Comparison of ENCODE assay signal across 9 cellular contexts in the genomic region with DNA sequence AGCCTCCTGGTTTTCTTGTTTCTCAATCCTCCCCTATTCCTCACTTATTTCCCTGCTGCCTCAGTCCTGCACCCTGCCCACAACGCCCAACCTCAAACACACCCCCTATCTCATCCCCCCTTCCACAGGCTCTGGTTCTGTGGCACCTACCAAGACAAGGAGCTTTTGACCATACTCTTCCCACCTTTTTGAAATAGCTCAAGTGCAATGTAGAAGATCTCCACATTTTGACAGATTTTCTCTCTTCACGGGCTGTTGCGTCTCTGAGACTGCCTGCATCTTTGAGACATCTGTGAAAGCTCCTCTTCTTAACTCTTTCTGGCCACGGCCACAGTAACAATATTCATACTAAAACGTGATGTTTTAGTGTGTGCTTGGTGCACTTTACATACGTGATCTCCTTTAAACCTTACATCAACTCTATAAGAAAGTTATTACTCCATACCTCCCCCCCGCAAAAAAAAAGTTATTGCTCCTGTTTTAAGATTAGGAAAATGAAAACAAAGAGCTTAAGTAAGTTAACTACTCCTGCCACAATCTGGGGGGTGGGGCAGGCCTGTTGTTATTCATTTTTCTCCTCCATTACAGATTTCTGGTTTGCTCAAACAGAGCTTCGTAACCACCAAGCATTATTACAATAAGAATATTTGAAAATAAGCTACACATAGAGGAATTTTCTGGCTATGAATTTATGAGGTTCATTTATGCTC. TPM values are rescaled to one million over a fixed set of nuclear protein-coding genes. Genes with fewer than 3 reads are reported as not detected.
DNase-seq lines count a peak whose midpoint lies in the region; ATAC-seq and TF ChIP-seq lines count a peak whose summit lies in the region.
"Had no signal": no experiment of that assay in that cellular context is flagged by ENCODE, and none has a peak within 500 bp of the region (broad histone marks: within the 10 kb centered on the region; RNA-seq: fewer than 3 reads in every experiment).

No MANE protein-coding gene starts in this region.

- peaks cover 14% of the 10 kb centered on the region for H3K27me3 Mint-ChIP-seq in endothelial cell (ENCODE audit: unreplicated experiment)

- peak overlapping the region; percentile 98 for H3K27ac ChIP-seq in OCI-LY3 (ENCODE audit: low read length)

- peak overlapping the region; percentile 29 for H3K4me3 Mint-ChIP-seq in endothelial cell (ENCODE audit: unreplicated experiment)

- H4K20me1 ChIP-seq in OCI-LY3 (ENCODE audit: insufficient read depth, low read length): peaks cover 25% of the 10 kb centered on the region

- H3K9ac ChIP-seq in OCI-LY3 (ENCODE audit: low read length): peak overlapping the region; percentile 96

- peaks cover 9% of the 10 kb centered on the region for H3K36me3 Mint-ChIP-seq in endothelial cell (ENCODE audit: low read depth, unreplicated experiment)

- peak overlapping the region; percentile 92 for H3K4me2 ChIP-seq in OCI-LY3 (ENCODE audit: low read length)

- H3K36me3 ChIP-seq in OCI-LY3 (replicated peaks; ENCODE audit: low read depth, low read length): peaks cover 25% of the 10 kb centered on the region

- TF ChIP-seq CTCF in OCI-LY3 (IDR thresholded peaks at IDR 0.05; ENCODE audit: low read depth, low read length) (no peak), endothelial cell (IDR thresholded peaks at IDR 0.05; ENCODE audit: unreplicated experiment) (no peak)

- ATAC-seq in HG02610 (IDR thresholded peaks at IDR 0.05; ENCODE audit: unreplicated experiment): no peak

- no peaks in the 10 kb centered on the region for H3K9me3 Mint-ChIP-seq in endothelial cell (ENCODE audit: unreplicated experiment)

- DNase-seq in NCI-H524 (lab: John Stamatoyannopoulos, UW) (peak; percentile 23 to 57), NCI-H524 treated with DMSO at 0.1 percent for 48 hours (lab: John Stamatoyannopoulos, UW) (no peak), endothelial cell (ENCODE audit: low spot score) (no peak), retina (peak; percentile 31), occipital lobe (lab: John Stamatoyannopoulos, UW) (no peak), NCI-H526 treated with DMSO at 0.1 percent for 48 hours (lab: John Stamatoyannopoulos, UW) (no peak)
- DNase-seq: activated CD4-positive, alpha-beta T cell treated with anti-CD3 and anti-CD28 coated beads, Interleukin-2, amount 50 U/mL, for 4 hours had no signal

- peaks cover 44% of the 10 kb centered on the region for H3K79me2 ChIP-seq in OCI-LY3 (ENCODE audit: low read length)

- H3K27ac Mint-ChIP-seq in endothelial cell (ENCODE audit: unreplicated experiment): no peak overlapping the region

- no peaks in the 10 kb centered on the region for H3K9me3 ChIP-seq in OCI-LY3 (ENCODE audit: insufficient read depth, low read length)

- H3K4me1 ChIP-seq in OCI-LY3 (ENCODE audit: low read length): peaks cover 37% of the 10 kb centered on the region

- H3K4me1 Mint-ChIP-seq in endothelial cell (ENCODE audit: unreplicated experiment): peaks cover 23% of the 10 kb centered on the region

- H3K27me3 ChIP-seq in OCI-LY3 (ENCODE audit: low read depth, low read length): no peaks in the 10 kb centered on the region

- H2AFZ ChIP-seq in OCI-LY3 (ENCODE audit: low read depth, low read length): peak overlapping the region; percentile 93; the same call in 1 of the 2 replicates

- H3K4me3 ChIP-seq in OCI-LY3 (ENCODE audit: low read length): peak overlapping the region; percentile 95

RNA-seq across cellular contexts. Expression of gene SERBP1, which starts 1.8 kb away (rescaled TPM):
- total RNA-seq in endothelial cell (ENCODE audit: unreplicated experiment) (169 TPM), occipital lobe (188 TPM)

Comparison
In these comparisons a context has a peak if more than half of its experiments do, and no peak if none do; other contexts are left out.
1. DNase-seq: peak in NCI-H524 (2 of 2) and retina (single experiment); none in NCI-H524 treated with DMSO at 0.1 percent for 48 hours (single experiment), endothelial cell (single experiment), occipital lobe (single experiment) and NCI-H526 treated with DMSO at 0.1 percent for 48 hours (single experiment).